ENCODE assay signal across 22 cellular contexts in the genomic region with DNA sequence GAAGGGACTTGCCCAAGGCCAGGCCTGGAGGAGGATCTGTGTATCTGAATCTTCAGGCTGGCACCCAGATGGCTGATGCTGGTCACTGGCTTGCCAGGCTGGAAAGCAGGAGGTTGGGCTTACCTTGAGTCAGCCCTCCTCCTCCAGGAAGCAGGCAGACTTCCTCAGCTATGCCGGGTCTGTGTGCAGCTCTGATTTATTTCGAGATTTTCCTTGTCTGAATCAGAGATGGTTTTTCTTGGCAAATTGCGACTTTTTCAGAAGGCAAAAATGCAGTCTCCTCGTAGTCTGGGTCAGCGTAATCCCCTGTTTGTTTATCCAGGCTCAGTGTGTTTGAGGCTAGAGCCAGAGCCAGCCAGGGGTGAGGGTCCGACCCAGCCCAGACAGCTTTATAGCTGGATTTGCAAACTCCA. TPM values are rescaled to one million over a fixed set of nuclear protein-coding genes. Genes with fewer than 3 reads are reported as not detected.
DNase-seq lines count a peak whose midpoint lies in the region; ATAC-seq and TF ChIP-seq lines count a peak whose summit lies in the region.
"Had no signal": no experiment of that assay in that cellular context is flagged by ENCODE, and none has a peak within 500 bp of the region (broad histone marks: within the 10 kb centered on the region; RNA-seq: fewer than 3 reads in every experiment).

No MANE protein-coding gene starts in this region.

- intact Hi-C loops in mammary epithelial cell (cut with micrococcal nuclease): no loop called here

- no peaks in the 10 kb centered on the region for H4K20me1 ChIP-seq in mammary epithelial cell (ENCODE audit: insufficient read depth, low read length)

- no peak overlapping the region for H3K4me3 Mint-ChIP-seq in WTC11
- H3K4me3 Mint-ChIP-seq: activated B cell treated with CpG ODN at 0.5 μM for 24 hours; activated CD4-positive, alpha-beta memory T cell treated with anti-CD3 and anti-CD28 coated beads, Interleukin-2, amount 10 ng/mL, durations not matched to agents 7 days and 5 days had no signal

- no peaks in the 10 kb centered on the region for H3K36me3 Mint-ChIP-seq in WTC11

- BruUV-seq in mammary epithelial cell (replicated peaks; lab: Mats Ljungman, UMichigan): no TSS peak

- H3K36me3 ChIP-seq in mammary epithelial cell (ENCODE audit: insufficient read depth, low read length): no peaks in the 10 kb centered on the region
- H3K36me3 ChIP-seq: ascending aorta, colonic mucosa, SJSA1 had no signal

- peaks cover 10% of the 10 kb centered on the region for H3K4me1 Mint-ChIP-seq in WTC11
- H3K4me1 Mint-ChIP-seq: activated B cell treated with CpG ODN at 0.5 μM for 24 hours; activated CD4-positive, alpha-beta memory T cell treated with anti-CD3 and anti-CD28 coated beads, Interleukin-2, amount 10 ng/mL, durations not matched to agents 7 days and 5 days had no signal

- H3K27ac Mint-ChIP-seq in WTC11: no peak overlapping the region
- H3K27ac Mint-ChIP-seq: activated B cell treated with CpG ODN at 0.5 μM for 24 hours; activated CD4-positive, alpha-beta memory T cell treated with anti-CD3 and anti-CD28 coated beads, Interleukin-2, amount 10 ng/mL, durations not matched to agents 7 days and 5 days had no signal

- no peaks in the 10 kb centered on the region for H3K9me3 Mint-ChIP-seq in WTC11
- H3K9me3 Mint-ChIP-seq: activated B cell treated with CpG ODN at 0.5 μM for 24 hours; activated CD4-positive, alpha-beta memory T cell treated with anti-CD3 and anti-CD28 coated beads, Interleukin-2, amount 10 ng/mL, durations not matched to agents 7 days and 5 days had no signal

- dilution Hi-C loops in mammary epithelial cell (cut with HindIII; ENCODE audit: low sequenced_read_pairs): no loop called here

- DNase-seq in ELF-1 (ENCODE audit: low read depth, low spot score) (peak; percentile 21), WTC11 (ENCODE audit: low spot score) (no peak), fibroblast of the aortic adventitia (ENCODE audit: low read depth) (peak; percentile 9), skeletal muscle cell (ENCODE audit: low read depth) (peak; percentile 41), NCI-H2171 (lab: John Stamatoyannopoulos, UW) (no peak), mammary epithelial cell (no peak)
- DNase-seq: activated B cell treated with CpG ODN at 0.5 μM for 24 hours; activated CD4-positive, alpha-beta memory T cell treated with anti-CD3 and anti-CD28 coated beads, Interleukin-2, amount 10 ng/mL, durations not matched to agents 7 days and 5 days; colonic mucosa; DMS79 treated with DMSO at 0.1 percent for 48 hours; left colon; MM.1S; mucosa of descending colon; NCI-H146; NCI-H774; nucleus accumbens; stimulated activated CD4-positive, alpha-beta T cell treated with anti-CD3 and anti-CD28 coated beads, Interleukin-15, amount 100 ng/mL, for 24 hours; T-helper 2 cell had no signal

- H3K4me3 ChIP-seq in fibroblast of the aortic adventitia (ENCODE audit: low read depth, low read length) (no peak overlapping the region), skeletal muscle cell (ENCODE audit: low read depth, low read length) (no peak overlapping the region), mammary epithelial cell (replicated peaks in 1 of 3; ENCODE audit: insufficient read depth in 1 of 3, low read depth in 2 of 3, low read length in 3 of 3) (no peak overlapping the region)
- H3K4me3 ChIP-seq: ascending aorta, colonic mucosa, mucosa of descending colon, SJSA1 had no signal

- H3K27me3 ChIP-seq in mammary epithelial cell (ENCODE audit: insufficient read depth, low read length): no peaks in the 10 kb centered on the region
- H3K27me3 ChIP-seq: ascending aorta, colonic mucosa had no signal

- H3K9ac ChIP-seq in mammary epithelial cell (ENCODE audit: insufficient read depth, low read length): no peak overlapping the region

- TF ChIP-seq CTCF in WTC11 (IDR thresholded peaks at IDR 0.05) (no peak), fibroblast of the aortic adventitia (IDR thresholded peaks at IDR 0.05; ENCODE audit: insufficient read depth, low read length) (no peak), mammary epithelial cell (conservative IDR thresholded peaks at IDR 0.05 in 1 of 2, IDR thresholded peaks at IDR 0.05 in 1 of 2; ENCODE audit: extremely low read depth in 1 of 2, insufficient read depth in 1 of 2, low read depth in 1 of 2, low read length in 2 of 2) (no peak)

- in situ Hi-C loops in mammary epithelial cell (cut with MboI; ENCODE audit: low sequenced_read_pairs in 2 of 2): no loop called here

- H3K27ac ChIP-seq in mammary epithelial cell (ENCODE audit: insufficient read depth, low read depth, low read length): no peak overlapping the region
- H3K27ac ChIP-seq: ascending aorta, colonic mucosa, SJSA1 had no signal

- no peaks in the 10 kb centered on the region for H3K79me2 ChIP-seq in mammary epithelial cell (ENCODE audit: insufficient read depth, low read length)

- no peak overlapping the region for H2AFZ ChIP-seq in mammary epithelial cell (ENCODE audit: low read depth, low read length)

- CTCF ChIA-PET in WTC11 (lab: Charles Lee) (interaction anchor here (1.3 to 2.1 kb wide), 3 partner anchors 49 to 109 kb away, joined by 6 to 7 read pairs (median 6); partner anchors contain the start of gene SMOC1), mammary epithelial cell (lab: Charles Lee; ENCODE audit: low non-redundant PET) (interaction anchor here (0.6 kb wide), 1 partner anchor 110 kb away, joined by 16 read pairs; no protein-coding TSS in a partner anchor)

- ATAC-seq in WTC11 (peak; percentile 31; the same call in 1 of the 2 replicates), HG03039 (IDR thresholded peaks at IDR 0.05; ENCODE audit: unreplicated experiment) (no peak), HG03135 (IDR thresholded peaks at IDR 0.05; ENCODE audit: unreplicated experiment) (no peak)
- ATAC-seq: left colon, mucosa of descending colon had no signal

- 97% methylated on average over 5 of the region's 6 CpGs for WGBS in mammary epithelial cell (ENCODE audit: low coverage, missing lambda C conversion rate)

- no peaks in the 10 kb centered on the region for H3K9me3 ChIP-seq in mammary epithelial cell (replicated peaks; ENCODE audit: insufficient read depth, low read length)
- H3K9me3 ChIP-seq: ascending aorta, colonic mucosa, mucosa of descending colon, SJSA1 had no signal

- no peak overlapping the region for H3K4me2 ChIP-seq in mammary epithelial cell (ENCODE audit: insufficient read depth, low read depth, low read length)

- no peaks in the 10 kb centered on the region for H3K4me1 ChIP-seq in mammary epithelial cell (ENCODE audit: insufficient read depth, low read length)
- H3K4me1 ChIP-seq: ascending aorta, colonic mucosa, SJSA1 had no signal

- POLR2A ChIA-PET in WTC11 (lab: Charles Lee): no interaction called here

- H3K27me3 Mint-ChIP-seq in WTC11 (ENCODE audit: low read depth): no peaks in the 10 kb centered on the region

TF ChIP-seq in WTC11, 78 proteins besides CTCF, POLR2A, EP300 and RAD21:
- TF ChIP-seq FOXK1 (CRISPR knock-in tag; IDR thresholded peaks at IDR 0.05): no peak
- TF ChIP-seq, protein P1, sequence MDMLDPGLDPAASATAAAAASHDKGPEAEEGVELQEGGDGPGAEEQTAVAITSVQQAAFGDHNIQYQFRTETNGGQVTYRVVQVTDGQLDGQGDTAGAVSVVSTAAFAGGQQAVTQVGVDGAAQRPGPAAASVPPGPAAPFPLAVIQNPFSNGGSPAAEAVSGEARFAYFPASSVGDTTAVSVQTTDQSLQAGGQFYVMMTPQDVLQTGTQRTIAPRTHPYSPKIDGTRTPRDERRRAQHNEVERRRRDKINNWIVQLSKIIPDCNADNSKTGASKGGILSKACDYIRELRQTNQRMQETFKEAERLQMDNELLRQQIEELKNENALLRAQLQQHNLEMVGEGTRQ (CRISPR knock-in tag; IDR thresholded peaks at IDR 0.05): no peak
- no peak for TF ChIP-seq HMGA2 (CRISPR knock-in tag; IDR thresholded peaks at IDR 0.05)
- TF ChIP-seq MXD4 (CRISPR knock-in tag; IDR thresholded peaks at IDR 0.05; ENCODE audit: borderline replicate concordance): no peak
TF ChIP-seq in WTC11: peak in this region for 0.

RNA-seq across cellular contexts. Expression of gene SMOC1, which starts 48.9 kb away (rescaled TPM):
- total RNA-seq in WTC11 (2021) (0.76 to 1.1 TPM (median 1.0 TPM) in 3 replicates), fibroblast of the aortic adventitia (ENCODE audit: low replicate concordance) (0.25 and 1.1 TPM in 2 replicates), mammary epithelial cell (10 to 100 TPM; 22.3 to 44.9 TPM)
- 10.6 TPM for polyA plus RNA-seq in mammary epithelial cell
- 7.0 TPM for polyA minus RNA-seq in mammary epithelial cell
- total RNA-seq: activated B cell treated with CpG ODN at 0.5 μM for 24 hours; activated CD4-positive, alpha-beta memory T cell treated with anti-CD3 and anti-CD28 coated beads, Interleukin-2, amount 10 ng/mL, durations not matched to agents 7 days and 5 days; SJSA1 had no signal

Comparison
In these comparisons a context has a peak if more than half of its experiments do, and no peak if none do; other contexts are left out.
1. DNase-seq: peak in ELF-1 (single experiment), fibroblast of the aortic adventitia (single experiment) and skeletal muscle cell (single experiment); none in WTC11 (single experiment), NCI-H2171 (single experiment) and mammary epithelial cell (single experiment).
2. RNA of gene SMOC1, which starts 48.9 kb away (total RNA-seq): 22.3 to 44.9 TPM in mammary epithelial cell; 0.25 to 1.1 TPM in fibroblast of the aortic adventitia and 0.76 to 1.1 TPM in WTC11; every median in the first group is over 10 times any median in the second.